ENCODE assay signal across 8 cellular contexts in the genomic region with DNA sequence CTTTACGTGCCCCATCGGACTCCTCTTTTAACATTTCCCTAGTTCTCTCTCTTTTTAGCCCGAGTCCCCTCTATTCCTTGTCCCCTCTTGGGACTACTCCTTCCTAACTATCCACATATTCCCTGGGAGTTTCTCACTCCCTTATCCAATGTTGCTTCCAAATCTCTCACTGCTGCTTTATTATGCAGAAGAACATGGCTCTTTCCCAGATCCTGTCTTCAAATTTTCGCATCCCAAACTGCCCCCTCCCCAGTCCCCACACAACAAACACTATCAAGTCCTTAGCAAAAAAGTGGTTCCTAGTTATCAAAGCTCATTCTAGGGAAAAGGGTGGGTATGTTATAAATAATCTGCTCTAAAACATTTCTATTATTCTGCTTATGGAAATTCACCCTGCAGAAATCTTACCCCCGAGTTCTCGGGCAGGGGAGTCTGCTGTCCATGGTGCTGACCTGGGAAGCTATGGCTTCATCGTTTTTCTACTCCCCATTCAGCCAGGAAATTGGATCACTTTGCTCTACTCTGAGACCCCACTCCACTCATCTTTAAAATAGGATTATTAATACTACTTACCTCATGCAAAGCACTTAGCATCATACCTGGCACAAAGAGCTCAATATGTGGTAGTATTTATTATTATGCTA.
DNase-seq lines count a peak whose midpoint lies in the region; ATAC-seq and TF ChIP-seq lines count a peak whose summit lies in the region.
"Had no signal": no experiment of that assay in that cellular context is flagged by ENCODE, and none has a peak within 500 bp of the region (broad histone marks: within the 10 kb centered on the region; RNA-seq: fewer than 3 reads in every experiment).

No MANE protein-coding gene starts in this region.

- no peak for TF ChIP-seq POLR2A in body of pancreas (IDR thresholded peaks at IDR 0.05)

- H3K27ac ChIP-seq in body of pancreas, result no peak overlapping the region

- H3K27me3 ChIP-seq in HAP-1 (ENCODE audit: low read depth) (no peaks in the 10 kb centered on the region), body of pancreas (no peaks in the 10 kb centered on the region)

- H3K9me3 ChIP-seq in HAP-1 (no peaks in the 10 kb centered on the region), body of pancreas (no peaks in the 10 kb centered on the region)

- ATAC-seq in body of pancreas, result no peak
- ATAC-seq in GM18519 (IDR thresholded peaks at IDR 0.05; ENCODE audit: low FRiP score, unreplicated experiment), result no peak
- no peak for ATAC-seq in HG03520 (IDR thresholded peaks at IDR 0.05; ENCODE audit: unreplicated experiment)

- no peak for TF ChIP-seq CTCF in body of pancreas (IDR thresholded peaks at IDR 0.05)

- WGBS in body of pancreas, 2 donors, result 34 to 39% methylated on average over 7 of the region's 7 CpGs

- H3K4me3 ChIP-seq in HAP-1 (no peak overlapping the region), body of pancreas (no peak overlapping the region)

- in situ Hi-C loops in HAP-1 (cut with MboI; ENCODE audit: low sequenced_read_pairs), result no loop called here

- H3K36me3 ChIP-seq in HAP-1 (replicated peaks) (no peaks in the 10 kb centered on the region), body of pancreas (replicated peaks in 1 of 2; ENCODE audit: insufficient read depth in 1 of 2, low read depth in 2 of 2) (no peaks in the 10 kb centered on the region)

- DNase-seq in HAP-1 (ENCODE audit: low spot score in 2 of 2) (peak; percentile 52 to 86), NAMALWA (ENCODE audit: low spot score) (peak; percentile 20), body of pancreas (peak; percentile 12 to 50 (median 25)), mucosa of gallbladder (ENCODE audit: low spot score) (peak; percentile 24), dedifferentiated amniotic fluid mesenchymal stem cell (ENCODE audit: extremely low spot score) (no peak)
- DNase-seq: NCI-H1417 had no signal

- H3K4me1 ChIP-seq in HAP-1 (peaks cover 6% of the 10 kb centered on the region), body of pancreas (no peaks in the 10 kb centered on the region)

- intact Hi-C loops in body of pancreas (cut with DNase I), result no loop called here
